Comparison of ENCODE assay signal across 24 cellular contexts in genomic region chr3:16528111-16528510, GRCh38.
"Had no signal": no experiment of that assay in that cellular context is flagged by ENCODE, and none has a peak within 500 bp of the region (broad histone marks: within the 10 kb centered on the region; RNA-seq: fewer than 3 reads in every experiment).

No MANE protein-coding gene starts in this region.

- H3K36me3 Mint-ChIP-seq: immature natural killer cell, mesothelial cell of epicardium had no signal

- DNase-seq: colonic mucosa; dermis blood vessel endothelial cell; effector memory CD4-positive, alpha-beta T cell; foreskin keratinocyte; hypothalamus; immature natural killer cell; mucosa of descending colon; naive B cell; nucleus accumbens; sigmoid colon; spleen; stimulated activated CD4-positive, alpha-beta T cell treated with anti-CD3 and anti-CD28 coated beads, Interleukin-4, amount 100 ng/mL, for 4 hours; stimulated activated naive CD4-positive, alpha-beta T cell; stimulated activated naive CD8-positive, alpha-beta T cell treated with anti-CD3 and anti-CD28 coated beads, Interleukin-15, amount 100 ng/mL, for 72 hours; trophoblast cell had no signal

- H3K9me3 ChIP-seq: colonic mucosa, mucosa of descending colon, prostate gland, thyroid gland, vagina had no signal

- H3K36me3 ChIP-seq: colonic mucosa, esophagus muscularis mucosa, prostate gland, sigmoid colon, spleen, thyroid gland, vagina had no signal

- H3K27me3 Mint-ChIP-seq: stimulated activated naive CD8-positive, alpha-beta T cell treated with anti-CD3 and anti-CD28 coated beads, Interleukin-15, amount 100 ng/mL, for 72 hours had no signal

- H3K4me1 Mint-ChIP-seq: memory B cell, mesothelial cell of epicardium had no signal

- H3K4me1 ChIP-seq: colonic mucosa, esophagus muscularis mucosa, foreskin keratinocyte, prostate gland, sigmoid colon, thyroid gland, vagina had no signal

- ATAC-seq: foreskin keratinocyte; mucosa of descending colon; stimulated activated naive CD8-positive, alpha-beta T cell treated with anti-CD3 and anti-CD28 coated beads, Interleukin-15, amount 100 ng/mL, for 72 hours had no signal

- H3K27me3 ChIP-seq: colonic mucosa, esophagus muscularis mucosa, sigmoid colon, spleen, thyroid gland, vagina had no signal

- H3K4me3 Mint-ChIP-seq: immature natural killer cell; memory B cell; mesothelial cell of epicardium; naive B cell; natural killer cell treated with Interleukin-12 subunit alpha and Interleukin-12 subunit beta and Interleukin-15 and Interleukin-18, amount 100 ng/mL, for 72 hours; stimulated activated naive CD8-positive, alpha-beta T cell treated with anti-CD3 and anti-CD28 coated beads, Interleukin-15, amount 100 ng/mL, for 72 hours had no signal

- H3K27ac Mint-ChIP-seq: memory B cell; stimulated activated naive CD8-positive, alpha-beta T cell treated with anti-CD3 and anti-CD28 coated beads, Interleukin-15, amount 100 ng/mL, for 72 hours had no signal

- H3K27ac ChIP-seq: colonic mucosa, esophagus muscularis mucosa, foreskin keratinocyte, prostate gland, sigmoid colon, skin epidermis, spleen, thyroid gland, vagina had no signal

- H3K4me3 ChIP-seq: colonic mucosa, esophagus muscularis mucosa, lung, mucosa of descending colon, prostate gland, sigmoid colon, skin epidermis, spleen, thyroid gland, vagina had no signal

- H3K9me3 Mint-ChIP-seq: immature natural killer cell had no signal
